ENCODE assay signal across 5 cellular contexts in genomic region chr9:22265534-22265933, GRCh38.
"Had no signal": no experiment of that assay in that cellular context is flagged by ENCODE, and none has a peak within 500 bp of the region (broad histone marks: within the 10 kb centered on the region; RNA-seq: fewer than 3 reads in every experiment).

No MANE protein-coding gene starts in this region.

- H3K27ac ChIP-seq: HL-60 had no signal

- DNase-seq: IMR-90, KBM-7, KG1 had no signal

- H3K4me3 ChIP-seq: K562 had no signal
